Comparison of ENCODE assay signal across 34 cellular contexts in the genomic region with DNA sequence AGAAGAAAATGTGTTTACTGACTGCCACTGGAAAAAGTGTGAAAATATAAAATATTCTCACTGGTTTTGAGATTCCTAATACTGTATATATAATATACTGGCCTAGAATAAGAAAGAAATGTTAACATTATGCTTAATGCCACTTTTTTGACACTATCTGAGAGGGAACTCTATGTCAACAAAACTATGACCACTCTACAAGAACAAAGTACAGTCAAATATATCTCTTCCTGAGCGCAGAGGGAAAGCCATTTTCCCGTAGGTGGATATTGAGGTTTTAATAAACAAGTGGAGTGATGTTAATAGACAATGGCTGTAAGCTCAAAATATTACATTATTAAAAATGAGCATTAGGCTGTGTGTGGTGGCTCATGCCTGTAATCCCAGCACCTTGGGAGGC.
"Had no signal": no experiment of that assay in that cellular context is flagged by ENCODE, and none has a peak within 500 bp of the region (broad histone marks: within the 10 kb centered on the region; RNA-seq: fewer than 3 reads in every experiment).

No MANE protein-coding gene starts in this region.

- H3K9me3 ChIP-seq: adrenal gland, ascending aorta, body of pancreas, breast epithelium had no signal

- H3K36me3 ChIP-seq: brain microvascular endothelial cell, breast epithelium, cardiac muscle cell had no signal

- H3K4me3 ChIP-seq: adrenal gland, ascending aorta, body of pancreas, breast epithelium, cardiac muscle cell had no signal

- H3K27me3 ChIP-seq: adrenal gland, ascending aorta, body of pancreas, brain microvascular endothelial cell, breast epithelium, cardiac muscle cell had no signal

- H3K4me1 ChIP-seq: breast epithelium had no signal

- ATAC-seq: activated naive CD4-positive, alpha-beta T cell treated with anti-CD3 and anti-CD28 coated beads, Interleukin-2, amount 50 U/mL, for 72 hours; activated naive CD8-positive, alpha-beta T cell treated with anti-CD3 and anti-CD28 coated beads, Interleukin-2, amount 50 U/mL, for 24 hours; activated T-cell treated with anti-CD3 and anti-CD28 coated beads, Interleukin-2, amount 50 U/mL, for 4 hours; activated T-cell treated with anti-CD3 and anti-CD28 coated beads, Interleukin-2, amount 50 U/mL, for 72 hours; activated T-helper 17 cell treated with anti-CD3 and anti-CD28 coated beads, Interleukin-2, amount 50 U/mL, for 72 hours; body of pancreas had no signal

- H3K27ac ChIP-seq: adrenal gland, ascending aorta, body of pancreas, brain microvascular endothelial cell, breast epithelium, cardiac muscle cell had no signal

- FAIRE-seq: astrocyte, bronchial epithelial cell had no signal

- DNase-seq: activated effector memory CD4-positive, alpha-beta T cell treated with anti-CD3 and anti-CD28 coated beads, Interleukin-2, amount 50 U/mL, for 16 hours; activated effector memory CD4-positive, alpha-beta T cell treated with Interleukin-2 at 50 U/mL for 16 hours; activated gamma-delta T cell; activated gamma-delta T cell treated with Interleukin-2 at 50 U/mL for 16 hours; activated naive CD4-positive, alpha-beta T cell; activated naive CD4-positive, alpha-beta T cell treated with anti-CD3 and anti-CD28 coated beads for 36 hours; activated naive CD4-positive, alpha-beta T cell treated with anti-CD3 and anti-CD28 coated beads, Interleukin-2, amount 10 ng/mL, durations not matched to agents 7 days and 5 days; activated naive CD4-positive, alpha-beta T cell treated with anti-CD3 and anti-CD28 coated beads, Interleukin-2, amount 50 U/mL, for 16 hours; activated naive CD4-positive, alpha-beta T cell treated with Interleukin-2 at 50 U/mL for 16 hours; activated naive CD8-positive, alpha-beta T cell treated with anti-CD3 and anti-CD28 coated beads for 36 hours; activated naive CD8-positive, alpha-beta T cell treated with anti-CD3 and anti-CD28 coated beads, Interleukin-2, amount 10 ng/mL, durations not matched to agents 7 days and 5 days; activated naive CD8-positive, alpha-beta T cell treated with anti-CD3 and anti-CD28 coated beads, Interleukin-2, amount 50 U/mL, for 24 hours; activated T-cell treated with anti-CD3 and anti-CD28 coated beads, Interleukin-2, amount 50 U/mL, for 1 hour; activated T-cell treated with anti-CD3 and anti-CD28 coated beads, Interleukin-2, amount 50 U/mL, for 24 hours; activated T-cell treated with anti-CD3 and anti-CD28 coated beads, Interleukin-2, amount 50 U/mL, for 4 hours; activated T-cell treated with anti-CD3 and anti-CD28 coated beads, Interleukin-2, amount 50 U/mL, for 48 hours; activated T-cell treated with anti-CD3 and anti-CD28 coated beads, Interleukin-2, amount 50 U/mL, for 72 hours; adrenal gland; amniotic stem cell; amygdala; anterior cingulate cortex; aorta; body of pancreas; brain microvascular endothelial cell; caudate nucleus; central memory CD4-positive, alpha-beta T cell; cerebellar nuclear complex had no signal
